Comparison of ENCODE assay signal across 8 cellular contexts in genomic region chr12:64691793-64692583, GRCh38.
A peak's percentile ranks its signal among the peaks of the same experiment; 100 is the strongest.
DNase-seq lines count a peak whose midpoint lies in the region; ATAC-seq and TF ChIP-seq lines count a peak whose summit lies in the region.

No MANE protein-coding gene starts in this region.

- no peaks in the 10 kb centered on the region for H3K9me3 Mint-ChIP-seq in CD14-positive monocyte

- peaks cover 17% of the 10 kb centered on the region for H3K4me1 Mint-ChIP-seq in CD14-positive monocyte

- no peak overlapping the region for H3K4me3 Mint-ChIP-seq in CD14-positive monocyte

- peaks cover 48% of the 10 kb centered on the region for H3K4me1 ChIP-seq in HUES64 (ENCODE audit: insufficient read depth, low read length)
- H3K4me1 ChIP-seq in left lung = peaks cover 5 to 45% of the 10 kb centered on the region in 2 donors

- intact Hi-C loops in CD14-positive monocyte (cut with micrococcal nuclease) = no loop called here
- intact Hi-C loops in left lung (cut with DNase I) = no loop called here

- H3K4me3 ChIP-seq in HUES64 (ENCODE audit: low read length) (peak overlapping the region; percentile 33), WERI-Rb-1 (ENCODE audit: low read depth, low read length) (no peak overlapping the region), left lung (no peak overlapping the region)

- no peak for TF ChIP-seq CTCF in CD14-positive monocyte (IDR thresholded peaks at IDR 0.05)
- no peak for TF ChIP-seq CTCF in WERI-Rb-1 (IDR thresholded peaks at IDR 0.05; ENCODE audit: low read depth, low read length)
- TF ChIP-seq CTCF in left lung (IDR thresholded peaks at IDR 0.05) = no peak

- H3K27me3 Mint-ChIP-seq in CD14-positive monocyte (ENCODE audit: low read depth in 3 of 3) = peaks cover 0 to 2% (median 0%) of the 10 kb centered on the region in 3 donors

- DNase-seq in CD14-positive monocyte (ENCODE audit: low spot score) (no peak), WERI-Rb-1 (no peak), left lung (no peak), ureter (ENCODE audit: low spot score) (no peak), GOT3 (lab: John Stamatoyannopoulos, UW) (no peak), T1000 (lab: John Stamatoyannopoulos, UW) (no peak)

- peak overlapping the region in 5 of 7 donors; percentile 33 to 79 (median 58) for H3K27ac Mint-ChIP-seq in CD14-positive monocyte

- no peaks in the 10 kb centered on the region for H3K9me3 ChIP-seq in HUES64 (ENCODE audit: insufficient read depth, low read depth, low read length)
- H3K9me3 ChIP-seq in WERI-Rb-1 (ENCODE audit: severe bottlenecking) = no peaks in the 10 kb centered on the region
- H3K9me3 ChIP-seq in left lung = no peaks in the 10 kb centered on the region

- H3K27ac ChIP-seq in HUES64 (ENCODE audit: low read depth, low read length) (peak overlapping the region; percentile 90), WERI-Rb-1 (peak overlapping the region; percentile 50), left lung (peak overlapping the region; percentile 29 to 46)

- H3K36me3 Mint-ChIP-seq in CD14-positive monocyte = peaks cover 72 to 87% of the 10 kb centered on the region in 2 donors

- H3K36me3 ChIP-seq in HUES64 (ENCODE audit: insufficient read depth, low read length) (peaks cover 40% of the 10 kb centered on the region), WERI-Rb-1 (peaks cover 5% of the 10 kb centered on the region; the same call in 1 of the 2 replicates), left lung (peaks cover 0 to 58% of the 10 kb centered on the region in 2 donors)

- ATAC-seq in left lung = peak; percentile 68
- ATAC-seq in GM18909 (IDR thresholded peaks at IDR 0.05; ENCODE audit: poor library complexity, unreplicated experiment) = no peak

- no peak overlapping the region for H3K9ac ChIP-seq in HUES64 (ENCODE audit: low read depth, low read length)

- H3K27me3 ChIP-seq in HUES64 (ENCODE audit: insufficient read depth, low read length) = no peaks in the 10 kb centered on the region
- no peaks in the 10 kb centered on the region for H3K27me3 ChIP-seq in WERI-Rb-1 (ENCODE audit: insufficient read depth, low read depth, severe bottlenecking)
- no peaks in the 10 kb centered on the region for H3K27me3 ChIP-seq in left lung

- 50% methylated on average over 2 of the region's 2 CpGs for WGBS in HUES64

Comparison
In these comparisons a context has a peak if more than half of its experiments do, and no peak if none do; other contexts are left out.
1. H3K27ac ChIP-seq: peak in every context shown above with its lines; median percentile 90 in HUES64; 50 in WERI-Rb-1; 38 in left lung.